9 cellular contexts compared by ENCODE assay signal in the genomic region with DNA sequence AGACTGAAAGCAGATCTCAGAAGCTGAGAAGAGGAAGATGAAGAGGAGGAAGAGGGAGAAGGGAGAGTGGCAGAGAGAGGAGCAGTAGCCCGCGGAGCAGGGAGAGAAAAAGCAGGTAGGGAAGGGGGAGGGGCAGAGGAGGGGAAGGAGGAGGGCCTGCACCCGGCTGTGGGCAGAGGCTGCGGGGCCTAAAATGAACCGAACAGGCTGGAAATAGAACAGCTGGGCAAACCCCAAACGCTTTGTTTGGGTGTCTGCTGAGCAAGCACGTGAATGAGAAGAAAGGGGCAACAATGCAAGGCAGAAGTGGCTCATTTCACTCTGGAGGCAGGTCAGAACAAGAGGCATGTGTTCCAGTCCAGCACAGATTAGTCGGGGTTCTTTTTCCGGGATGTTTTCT. TPM values are rescaled to one million over a fixed set of nuclear protein-coding genes. Genes with fewer than 3 reads are reported as not detected.
DNase-seq lines count a peak whose midpoint lies in the region; ATAC-seq and TF ChIP-seq lines count a peak whose summit lies in the region.
"Had no signal": no experiment of that assay in that cellular context is flagged by ENCODE, and none has a peak within 500 bp of the region (broad histone marks: within the 10 kb centered on the region; RNA-seq: fewer than 3 reads in every experiment).

No MANE protein-coding gene starts in this region.

- no peaks in the 10 kb centered on the region; the same call in 1 of the 2 replicates for H4K20me1 ChIP-seq in GM23338 (replicated peaks; ENCODE audit: insufficient read depth)

- no peak overlapping the region for H3K4me3 Mint-ChIP-seq in GM23338
- H3K4me3 Mint-ChIP-seq in nephron progenitor cell: no peak overlapping the region

- H3K79me2 ChIP-seq in GM23338 (replicated peaks; ENCODE audit: insufficient read depth): no peaks in the 10 kb centered on the region

- H3K4me2 ChIP-seq in GM23338: peak overlapping the region; percentile 63

- H3K4me1 Mint-ChIP-seq in GM23338: peaks cover 38% of the 10 kb centered on the region
- peaks cover 28% of the 10 kb centered on the region for H3K4me1 Mint-ChIP-seq in nephron progenitor cell

- no peaks in the 10 kb centered on the region; the same call in 2 of the 3 replicates for H3K36me3 Mint-ChIP-seq in GM23338 (ENCODE audit: low read depth)
- no peaks in the 10 kb centered on the region for H3K36me3 Mint-ChIP-seq in nephron progenitor cell (ENCODE audit: low read depth)

- H3K4me1 ChIP-seq in GM23338 (ENCODE audit: insufficient read depth): peaks cover 34% of the 10 kb centered on the region

- peak overlapping the region; percentile 86 for H2AFZ ChIP-seq in GM23338

- H3F3A ChIP-seq in GM23338 (replicated peaks; ENCODE audit: low read depth): no peaks in the 10 kb centered on the region

- H3K27ac ChIP-seq in GM23338 (ENCODE audit: low read depth): no peak overlapping the region

- H3K27ac Mint-ChIP-seq in GM23338: no peak overlapping the region
- H3K27ac Mint-ChIP-seq in nephron progenitor cell: no peak overlapping the region

- peak overlapping the region; percentile 20; the same call in 1 of the 2 replicates for H3K4me3 ChIP-seq in GM23338

- H3K27me3 ChIP-seq in GM23338 (ENCODE audit: insufficient read depth): 0 out of 2 replicates have a peak, but pooled peaks cover 9% of the 10 kb centered on the region

- H3K9me2 ChIP-seq in GM23338 (ENCODE audit: insufficient read depth): 0 out of 2 replicates have a peak, but pooled peaks cover 15% of the 10 kb centered on the region

- no peaks in the 10 kb centered on the region; the same call in 2 of the 3 replicates for H3K9me3 Mint-ChIP-seq in GM23338
- no peaks in the 10 kb centered on the region for H3K9me3 Mint-ChIP-seq in nephron progenitor cell

- H3K27me3 Mint-ChIP-seq in GM23338 (ENCODE audit: insufficient read depth, low read depth, poor library complexity): peaks cover 20% of the 10 kb centered on the region
- H3K27me3 Mint-ChIP-seq in nephron progenitor cell (ENCODE audit: low read depth, poor library complexity): peaks cover 33% of the 10 kb centered on the region

- no peak for TF ChIP-seq CTCF in GM23338 (conservative IDR thresholded peaks at IDR 0.05; ENCODE audit: low read depth in 2 of 2)
- no peak for TF ChIP-seq CTCF in nephron progenitor cell (IDR thresholded peaks at IDR 0.05)

- peak; percentile 75 for ATAC-seq in GM23338

- H3K36me3 ChIP-seq in GM23338 (ENCODE audit: insufficient read depth): no peaks in the 10 kb centered on the region

- DNase-seq in NCI-H510A treated with DMSO at 0.1 percent for 48 hours (lab: John Stamatoyannopoulos, UW) (peak; percentile 59), NCI-H510A (lab: John Stamatoyannopoulos, UW) (no peak), GM23338 (ENCODE audit: low spot score) (peak; percentile 48), NOMO-1 (lab: John Stamatoyannopoulos, UW; ENCODE audit: unreplicated experiment in 2 of 2) (peak; percentile 12 to 23), nephron progenitor cell (peak; percentile 22), NCI-H146 (lab: John Stamatoyannopoulos, UW) (no peak), putamen (ENCODE audit: low spot score) (no peak), dedifferentiated amniotic fluid mesenchymal stem cell (ENCODE audit: extremely low spot score) (no peak)
- DNase-seq: caudate nucleus had no signal

TF ChIP-seq in GM23338, 12 proteins besides CTCF, POLR2A, EP300 and RAD21 (continues in another document):
- TF ChIP-seq, protein P1, sequence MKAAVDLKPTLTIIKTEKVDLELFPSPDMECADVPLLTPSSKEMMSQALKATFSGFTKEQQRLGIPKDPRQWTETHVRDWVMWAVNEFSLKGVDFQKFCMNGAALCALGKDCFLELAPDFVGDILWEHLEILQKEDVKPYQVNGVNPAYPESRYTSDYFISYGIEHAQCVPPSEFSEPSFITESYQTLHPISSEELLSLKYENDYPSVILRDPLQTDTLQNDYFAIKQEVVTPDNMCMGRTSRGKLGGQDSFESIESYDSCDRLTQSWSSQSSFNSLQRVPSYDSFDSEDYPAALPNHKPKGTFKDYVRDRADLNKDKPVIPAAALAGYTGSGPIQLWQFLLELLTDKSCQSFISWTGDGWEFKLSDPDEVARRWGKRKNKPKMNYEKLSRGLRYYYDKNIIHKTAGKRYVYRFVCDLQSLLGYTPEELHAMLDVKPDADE (IDR thresholded peaks at IDR 0.05): no peak
- no peak for TF ChIP-seq STAT1 (IDR thresholded peaks at IDR 0.05; ENCODE audit: unreplicated experiment)
- TF ChIP-seq, protein P2, sequence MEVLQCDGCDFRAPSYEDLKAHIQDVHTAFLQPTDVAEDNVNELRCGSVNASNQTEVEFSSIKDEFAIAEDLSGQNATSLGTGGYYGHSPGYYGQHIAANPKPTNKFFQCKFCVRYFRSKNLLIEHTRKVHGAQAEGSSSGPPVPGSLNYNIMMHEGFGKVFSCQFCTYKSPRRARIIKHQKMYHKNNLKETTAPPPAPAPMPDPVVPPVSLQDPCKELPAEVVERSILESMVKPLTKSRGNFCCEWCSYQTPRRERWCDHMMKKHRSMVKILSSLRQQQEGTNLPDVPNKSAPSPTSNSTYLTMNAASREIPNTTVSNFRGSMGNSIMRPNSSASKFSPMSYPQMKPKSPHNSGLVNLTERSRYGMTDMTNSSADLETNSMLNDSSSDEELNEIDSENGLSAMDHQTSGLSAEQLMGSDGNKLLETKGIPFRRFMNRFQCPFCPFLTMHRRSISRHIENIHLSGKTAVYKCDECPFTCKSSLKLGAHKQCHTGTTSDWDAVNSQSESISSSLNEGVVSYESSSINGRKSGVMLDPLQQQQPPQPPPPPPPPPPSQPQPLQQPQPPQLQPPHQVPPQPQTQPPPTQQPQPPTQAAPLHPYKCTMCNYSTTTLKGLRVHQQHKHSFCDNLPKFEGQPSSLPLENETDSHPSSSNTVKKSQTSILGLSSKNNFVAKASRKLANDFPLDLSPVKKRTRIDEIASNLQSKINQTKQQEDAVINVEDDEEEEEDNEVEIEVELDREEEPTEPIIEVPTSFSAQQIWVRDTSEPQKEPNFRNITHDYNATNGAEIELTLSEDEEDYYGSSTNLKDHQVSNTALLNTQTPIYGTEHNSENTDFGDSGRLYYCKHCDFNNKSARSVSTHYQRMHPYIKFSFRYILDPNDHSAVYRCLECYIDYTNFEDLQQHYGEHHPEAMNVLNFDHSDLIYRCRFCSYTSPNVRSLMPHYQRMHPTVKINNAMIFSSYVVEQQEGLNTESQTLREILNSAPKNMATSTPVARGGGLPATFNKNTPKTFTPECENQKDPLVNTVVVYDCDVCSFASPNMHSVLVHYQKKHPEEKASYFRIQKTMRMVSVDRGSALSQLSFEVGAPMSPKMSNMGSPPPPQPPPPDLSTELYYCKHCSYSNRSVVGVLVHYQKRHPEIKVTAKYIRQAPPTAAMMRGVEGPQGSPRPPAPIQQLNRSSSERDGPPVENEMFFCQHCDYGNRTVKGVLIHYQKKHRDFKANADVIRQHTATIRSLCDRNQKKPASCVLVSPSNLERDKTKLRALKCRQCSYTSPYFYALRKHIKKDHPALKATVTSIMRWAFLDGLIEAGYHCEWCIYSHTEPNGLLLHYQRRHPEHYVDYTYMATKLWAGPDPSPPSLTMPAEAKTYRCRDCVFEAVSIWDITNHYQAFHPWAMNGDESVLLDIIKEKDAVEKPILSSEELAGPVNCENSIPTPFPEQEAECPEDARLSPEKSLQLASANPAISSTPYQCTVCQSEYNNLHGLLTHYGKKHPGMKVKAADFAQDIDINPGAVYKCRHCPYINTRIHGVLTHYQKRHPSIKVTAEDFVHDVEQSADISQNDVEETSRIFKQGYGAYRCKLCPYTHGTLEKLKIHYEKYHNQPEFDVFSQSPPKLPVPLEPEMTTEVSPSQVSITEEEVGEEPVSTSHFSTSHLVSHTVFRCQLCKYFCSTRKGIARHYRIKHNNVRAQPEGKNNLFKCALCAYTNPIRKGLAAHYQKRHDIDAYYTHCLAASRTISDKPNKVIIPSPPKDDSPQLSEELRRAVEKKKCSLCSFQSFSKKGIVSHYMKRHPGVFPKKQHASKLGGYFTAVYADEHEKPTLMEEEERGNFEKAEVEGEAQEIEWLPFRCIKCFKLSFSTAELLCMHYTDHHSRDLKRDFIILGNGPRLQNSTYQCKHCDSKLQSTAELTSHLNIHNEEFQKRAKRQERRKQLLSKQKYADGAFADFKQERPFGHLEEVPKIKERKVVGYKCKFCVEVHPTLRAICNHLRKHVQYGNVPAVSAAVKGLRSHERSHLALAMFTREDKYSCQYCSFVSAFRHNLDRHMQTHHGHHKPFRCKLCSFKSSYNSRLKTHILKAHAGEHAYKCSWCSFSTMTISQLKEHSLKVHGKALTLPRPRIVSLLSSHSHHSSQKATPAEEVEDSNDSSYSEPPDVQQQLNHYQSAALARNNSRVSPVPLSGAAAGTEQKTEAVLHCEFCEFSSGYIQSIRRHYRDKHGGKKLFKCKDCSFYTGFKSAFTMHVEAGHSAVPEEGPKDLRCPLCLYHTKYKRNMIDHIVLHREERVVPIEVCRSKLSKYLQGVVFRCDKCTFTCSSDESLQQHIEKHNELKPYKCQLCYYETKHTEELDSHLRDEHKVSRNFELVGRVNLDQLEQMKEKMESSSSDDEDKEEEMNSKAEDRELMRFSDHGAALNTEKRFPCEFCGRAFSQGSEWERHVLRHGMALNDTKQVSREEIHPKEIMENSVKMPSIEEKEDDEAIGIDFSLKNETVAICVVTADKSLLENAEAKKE (CRISPR knock-in tag; IDR thresholded peaks at IDR 0.05): no peak

RNA-seq across cellular contexts. Expression of a gene that starts 33.5 kb away (rescaled TPM):
- total RNA-seq in GM23338 (2014; rRNA removed; shearing (Covaris generic)): 10.5 and 10.7 TPM in 2 replicates
- 3.4 and 3.5 TPM in 2 replicates for polyA plus RNA-seq in GM23338 (2016; fragmentation: Nextera tagmentation; extraction: Ambion mirVana)

Comparison
In these comparisons a context has a peak if more than half of its experiments do, and no peak if none do; other contexts are left out.
1. DNase-seq: peak in NCI-H510A treated with DMSO at 0.1 percent for 48 hours (single experiment), GM23338 (single experiment), NOMO-1 (2 of 2) and nephron progenitor cell (single experiment); none in NCI-H510A (single experiment), NCI-H146 (single experiment), putamen (single experiment) and dedifferentiated amniotic fluid mesenchymal stem cell (single experiment).